ENCODE assay signal across 12 cellular contexts in the genomic region with DNA sequence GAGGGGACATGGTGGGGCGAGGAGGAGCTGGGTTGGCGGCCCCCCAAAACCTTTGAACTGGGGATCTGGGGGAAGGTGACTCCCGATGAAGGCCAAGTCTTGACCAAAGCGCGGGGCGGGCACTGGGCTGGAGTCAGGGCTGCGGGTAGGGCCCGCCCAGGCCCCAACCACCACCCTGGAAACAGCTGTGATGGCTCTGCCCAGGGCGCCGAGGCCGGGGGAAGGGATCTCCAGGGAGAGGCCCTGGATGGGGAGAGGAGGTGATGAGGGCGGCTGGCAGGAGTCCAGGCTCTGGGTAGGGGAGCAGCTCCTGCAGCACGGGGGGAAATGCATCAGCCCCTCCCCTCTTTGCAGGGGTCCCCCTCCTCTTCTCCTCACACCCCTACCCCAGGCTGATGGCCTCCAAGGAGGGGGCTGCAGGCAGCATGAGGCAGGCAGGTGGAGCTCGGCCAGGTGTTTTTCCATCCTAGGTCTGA. TPM values are rescaled to one million over a fixed set of nuclear protein-coding genes. Genes with fewer than 3 reads are reported as not detected.
DNase-seq lines count a peak whose midpoint lies in the region; FAIRE-seq and TF ChIP-seq lines count a peak whose summit lies in the region.
"Had no signal": no experiment of that assay in that cellular context is flagged by ENCODE, and none has a peak within 500 bp of the region (broad histone marks: within the 10 kb centered on the region; RNA-seq: fewer than 3 reads in every experiment).

No MANE protein-coding gene starts in this region.

- H2AK5ac ChIP-seq in H1 (ENCODE audit: low read depth, low read length), result no peak overlapping the region

- DNase-seq in NCI-H82 (lab: John Stamatoyannopoulos, UW) (peak; percentile 53), NCI-H82 treated with DMSO at 0.1 percent for 48 hours (lab: John Stamatoyannopoulos, UW; ENCODE audit: unreplicated experiment) (no peak), NCI-H2171 treated with DMSO at 0.1 percent for 48 hours (lab: John Stamatoyannopoulos, UW) (peak; percentile 86), H1 (ENCODE audit: low read depth in 1 of 2, low spot score in 2 of 2) (no peak), spleen (peak; percentile 72), retina (no peak)
- DNase-seq in activated T-cell treated with anti-CD3 and anti-CD28 coated beads, Interleukin-2, amount 50 U/mL, for 48 hours, result no peak
- DNase-seq in central memory CD4-positive, alpha-beta T cell, result no peak
- DNase-seq: activated CD4-positive, alpha-beta T cell treated with anti-CD3 and anti-CD28 coated beads, Interleukin-2, amount 50 U/mL, for 1 hour; Peyer's patch had no signal

- peaks cover 7% of the 10 kb centered on the region; the same call in 1 of the 2 replicates for H3K23me2 ChIP-seq in H1 (ENCODE audit: low read depth, low read length)

- H3K18ac ChIP-seq in H1 (ENCODE audit: extremely low read depth, low read length), result peak overlapping the region; percentile 54; the same call in 1 of the 2 replicates

- FAIRE-seq in H1 (lab: Jason Lieb, UNC), result no peak
- FAIRE-seq: D721Med had no signal

- H2BK120ac ChIP-seq in H1 (replicated peaks; ENCODE audit: low read depth, low read length), result no peak overlapping the region

- H4K8ac ChIP-seq in H1 (ENCODE audit: extremely low read depth, insufficient read depth, low read length), result no peak overlapping the region

- no peaks in the 10 kb centered on the region for H4K20me1 ChIP-seq in H1 (replicated peaks in 1 of 2; ENCODE audit: control insufficient read depth in 1 of 2, insufficient read depth in 2 of 2, low read length in 2 of 2)

- H3K14ac ChIP-seq in H1 (ENCODE audit: insufficient read length), result no peak overlapping the region

- H3K4me3 ChIP-seq in H1 (ENCODE audit: extremely low read depth in 1 of 4, insufficient read depth in 2 of 4, low read depth in 3 of 4, low read length in 4 of 4), result peak overlapping the region in 3 of 4 experiments; percentile 20 to 53 (median 24); a peak in 4 of 8 replicates
- no peak overlapping the region for H3K4me3 ChIP-seq in spleen
- H3K4me3 ChIP-seq: Peyer's patch, tibial nerve had no signal

- H4K5ac ChIP-seq in H1 (ENCODE audit: insufficient read length, low read depth, low read length), result no peak overlapping the region

- CTCF ChIA-PET in H1 (lab: Charles Lee; ENCODE audit: partially characterized antibody), result interaction anchor here (1.0 to 8.3 kb wide), 5 partner anchors 9 to 167 kb away, joined by 3 to 90 read pairs (median 12); no protein-coding TSS in a partner anchor

- intact Hi-C loops in spleen (cut with DNase I; ENCODE audit: low total_unique reads), result no loop called here

- 30% methylated on average over 2 of the region's 14 CpGs; no CpG with 5 or more reads in 1 of the 2 experiments for WGBS in H1 (ENCODE audit: extremely low coverage in 1 of 2, insufficient coverage in 1 of 2, insufficient read length in 1 of 2, insufficient replicate concordance in 2 of 2, low coverage in 1 of 2, low lambda C conversion rate in 2 of 2, missing lambda C conversion rate in 1 of 2), 2 experiments
- 40 to 74% (median 48%) methylated on average over 3 to 14 of the region's 14 CpGs for WGBS in spleen, 5 donors

- H2BK20ac ChIP-seq in H1 (ENCODE audit: low read length), result no peak overlapping the region

- H2AFZ ChIP-seq in H1 (ENCODE audit: low read length), result no peak overlapping the region; the same call in 1 of the 2 replicates

- H3K36me3 ChIP-seq in H1 (ENCODE audit: control insufficient read depth in 2 of 4, insufficient read depth in 4 of 4, low read length in 3 of 4) (no peaks in the 10 kb centered on the region), spleen (no peaks in the 10 kb centered on the region)
- H3K36me3 ChIP-seq: Peyer's patch, tibial nerve had no signal

- H3K79me2 ChIP-seq in H1 (ENCODE audit: control insufficient read depth in 1 of 2, insufficient read depth in 2 of 2, low read length in 2 of 2), result no peaks in the 10 kb centered on the region

- POLR2A ChIA-PET in H1 (lab: Charles Lee; ENCODE audit: partially characterized antibody), result interaction anchor here (0.7 to 2.4 kb wide), 5 partner anchors 10 to 150 kb away, joined by 3 to 13 read pairs (median 5); no protein-coding TSS in a partner anchor

- peak overlapping the region; percentile 52; the same call in 1 of the 2 replicates for H2BK5ac ChIP-seq in H1 (ENCODE audit: low read depth, low read length)

- TF ChIP-seq POLR2A in H1 (IDR thresholded peaks at IDR 0.05; ENCODE audit: control extremely low read depth in 1 of 2, low read depth in 2 of 2, low read length in 2 of 2) (no peak), spleen (IDR thresholded peaks at IDR 0.05) (no peak)

- H3K79me1 ChIP-seq in H1 (ENCODE audit: low read depth, low read length), result no peaks in the 10 kb centered on the region

- H3K56ac ChIP-seq in H1 (replicated peaks; ENCODE audit: insufficient read length, low read depth, low read length), result no peak overlapping the region

- H2BK15ac ChIP-seq in H1 (ENCODE audit: low read length), result no peak overlapping the region

- H3K9ac ChIP-seq in H1 (replicated peaks in 1 of 4; ENCODE audit: extremely low read depth in 1 of 4, low read depth in 3 of 4, low read length in 3 of 4), result no peak overlapping the region

- peak overlapping the region; percentile 12; the same call in 1 of the 2 replicates for H2BK12ac ChIP-seq in H1 (ENCODE audit: low read depth, low read length)

- no peak overlapping the region for H3K4ac ChIP-seq in H1 (replicated peaks; ENCODE audit: insufficient read length, low read depth, low read length)

- H4K91ac ChIP-seq in H1 (replicated peaks; ENCODE audit: insufficient read length, low read length), result no peak overlapping the region

- H3K23ac ChIP-seq in H1 (ENCODE audit: insufficient read length), result no peak overlapping the region

- no peak for TF ChIP-seq EP300 in H1 (IDR thresholded peaks at IDR 0.05; ENCODE audit: borderline replicate concordance in 1 of 2, low read depth in 2 of 2, low read length in 2 of 2)

- no peak for TF ChIP-seq RAD21 in H1 (IDR thresholded peaks at IDR 0.05 in 1 of 2, conservative IDR thresholded peaks at IDR 0.05 in 1 of 2; ENCODE audit: low read depth in 2 of 2, low read length in 2 of 2)

- H3K27ac ChIP-seq in H1 (ENCODE audit: low read depth, low read length), result no peak overlapping the region; the same call in 1 of the 2 replicates
- H3K27ac ChIP-seq in spleen, result no peak overlapping the region
- H3K27ac ChIP-seq: Peyer's patch had no signal

- peak overlapping the region; percentile 43 to 72 for H3K4me2 ChIP-seq in H1 (ENCODE audit: insufficient read depth in 1 of 2, low read depth in 2 of 2, low read length in 2 of 2)

- H3K4me1 ChIP-seq in H1 (replicated peaks in 1 of 4; ENCODE audit: control insufficient read depth in 3 of 4, insufficient read depth in 4 of 4, low read length in 3 of 4) (peaks cover 3 to 37% (median 21%) of the 10 kb centered on the region in 4 experiments), spleen (peaks cover 6 to 38% (median 17%) of the 10 kb centered on the region in 6 donors)

- TF ChIP-seq CTCF in H1 (IDR thresholded peaks at IDR 0.05; ENCODE audit: control extremely low read depth in 1 of 3, insufficient read depth in 1 of 3, low read depth in 1 of 3, low read length in 3 of 3), result no peak
- no peak for TF ChIP-seq CTCF in spleen (IDR thresholded peaks at IDR 0.05 in 8 of 11, conservative IDR thresholded peaks at IDR 0.05 in 3 of 11)

- H3K9me3 ChIP-seq in H1 (ENCODE audit: insufficient read depth in 2 of 2, low read depth in 1 of 2, low read length in 1 of 2), result peaks cover 9 to 10% of the 10 kb centered on the region in 2 experiments; a peak in 3 of 4 replicates
- H3K9me3 ChIP-seq in spleen, result peaks cover 0 to 2% (median 0%) of the 10 kb centered on the region in 8 donors
- H3K9me3 ChIP-seq: Peyer's patch, tibial nerve had no signal

- H3K27me3 ChIP-seq in H1 (replicated peaks in 1 of 4; ENCODE audit: control insufficient read depth in 3 of 4, extremely low read depth in 1 of 4, insufficient read depth in 3 of 4, low read length in 3 of 4) (no peaks in the 10 kb centered on the region), spleen (replicated peaks in 1 of 7) (peaks cover 0 to 13% (median 0%) of the 10 kb centered on the region in 7 donors)
- H3K27me3 ChIP-seq: Peyer's patch, tibial nerve had no signal

TF ChIP-seq in H1, 55 proteins besides CTCF, POLR2A, EP300 and RAD21 (continues in another document):
- 0 out of 4 replicates have a peak, but pooled peaks of 1 of the 2 experiments have one; percentile 53 for TF ChIP-seq HDAC2 (IDR thresholded peaks at IDR 0.05; ENCODE audit: borderline replicate concordance in 1 of 2, low read depth in 2 of 2, low read length in 2 of 2)
- 0 out of 2 replicates have a peak, but pooled peaks have one; percentile 32 for TF ChIP-seq TCF12 (IDR thresholded peaks at IDR 0.05; ENCODE audit: low read depth, low read length)
- TF ChIP-seq SP2 (IDR thresholded peaks at IDR 0.05; ENCODE audit: low read length), result no peak
- TF ChIP-seq RNF2 (IDR thresholded peaks at IDR 0.05; ENCODE audit: borderline replicate concordance, low read depth, low read length, missing control alignments, poor library complexity, severe bottlenecking), result no peak
- TF ChIP-seq SP1 (IDR thresholded peaks at IDR 0.05; ENCODE audit: low read depth, low read length), result no peak
- peak; percentile 35; the same call in 1 of the 2 replicates for TF ChIP-seq E2F6 (IDR thresholded peaks at IDR 0.05)
- TF ChIP-seq, protein P1, sequence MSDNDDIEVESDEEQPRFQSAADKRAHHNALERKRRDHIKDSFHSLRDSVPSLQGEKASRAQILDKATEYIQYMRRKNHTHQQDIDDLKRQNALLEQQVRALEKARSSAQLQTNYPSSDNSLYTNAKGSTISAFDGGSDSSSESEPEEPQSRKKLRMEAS (IDR thresholded peaks at IDR 0.05), result peak; percentile 79
- TF ChIP-seq CHD1 (IDR thresholded peaks at IDR 0.05; ENCODE audit: low read depth, low read length), result no peak
- no peak for TF ChIP-seq KDM5A (IDR thresholded peaks at IDR 0.05; ENCODE audit: low read length)

RNA-seq across cellular contexts. Expression of gene C15orf39, which starts 5.9 kb away (rescaled TPM):
- total RNA-seq in H1 (2021; fragmentation: NEBNext Ultra II Directional; extraction: Animal tissue kit (Norgen Biotek cat#: 25700)), result 35.6 and 38.5 TPM in 2 replicates
- 13.8 and 18.9 TPM in 2 replicates for polyA plus RNA-seq in H1 (2011; rRNA removed)
- polyA plus RNA-seq in H1 (2011; cell fraction: cytosol; rRNA removed), result 5.7 TPM
- polyA plus RNA-seq in H1 (2011; cell fraction: nucleus; rRNA removed), result 15.1 TPM
- polyA plus RNA-seq in H1 (2012, experiment 1 of 2), result 17.6 to 27.7 TPM (median 24.3 TPM) in 4 replicates
- 24.9 TPM for polyA plus RNA-seq in H1 (2012, experiment 2 of 2)
- 23.9 TPM for polyA plus RNA-seq in H1 (2013, experiment 1 of 2)
- 24.3 TPM for polyA plus RNA-seq in H1 (2013, experiment 2 of 2)
- polyA minus RNA-seq in H1 (2011; rRNA and poly(A)+ RNA removed), result 14.5 and 15.8 TPM in 2 replicates
- 23.3 TPM for polyA minus RNA-seq in H1 (2011; cell fraction: cytosol; rRNA and poly(A)+ RNA removed)
- 21.6 TPM for polyA minus RNA-seq in H1 (2011; cell fraction: nucleus; rRNA and poly(A)+ RNA removed)
- total RNA-seq in spleen, result 10 to 100 TPM; 56.0 to 70.2 (median 67.6) TPM
- 10 to 100 TPM in 1 of 3 donors, 1 to 10 TPM in 2; 6.9 to 19.3 (median 7.4) TPM for polyA plus RNA-seq in spleen

Comparison
In these comparisons a context has a peak if more than half of its experiments do, and no peak if none do; other contexts are left out.
1. DNase-seq: peak in NCI-H82 (single experiment), NCI-H2171 treated with DMSO at 0.1 percent for 48 hours (single experiment) and spleen (single experiment); none in NCI-H82 treated with DMSO at 0.1 percent for 48 hours (single experiment), H1 (0 of 2), activated T-cell treated with anti-CD3 and anti-CD28 coated beads, Interleukin-2, amount 50 U/mL, for 48 hours (0 of 2), retina (single experiment) and central memory CD4-positive, alpha-beta T cell (single experiment).
2. H3K4me3 ChIP-seq: peak in H1 (3 of 4); none in spleen (0 of 8).